In the genomic region with DNA sequence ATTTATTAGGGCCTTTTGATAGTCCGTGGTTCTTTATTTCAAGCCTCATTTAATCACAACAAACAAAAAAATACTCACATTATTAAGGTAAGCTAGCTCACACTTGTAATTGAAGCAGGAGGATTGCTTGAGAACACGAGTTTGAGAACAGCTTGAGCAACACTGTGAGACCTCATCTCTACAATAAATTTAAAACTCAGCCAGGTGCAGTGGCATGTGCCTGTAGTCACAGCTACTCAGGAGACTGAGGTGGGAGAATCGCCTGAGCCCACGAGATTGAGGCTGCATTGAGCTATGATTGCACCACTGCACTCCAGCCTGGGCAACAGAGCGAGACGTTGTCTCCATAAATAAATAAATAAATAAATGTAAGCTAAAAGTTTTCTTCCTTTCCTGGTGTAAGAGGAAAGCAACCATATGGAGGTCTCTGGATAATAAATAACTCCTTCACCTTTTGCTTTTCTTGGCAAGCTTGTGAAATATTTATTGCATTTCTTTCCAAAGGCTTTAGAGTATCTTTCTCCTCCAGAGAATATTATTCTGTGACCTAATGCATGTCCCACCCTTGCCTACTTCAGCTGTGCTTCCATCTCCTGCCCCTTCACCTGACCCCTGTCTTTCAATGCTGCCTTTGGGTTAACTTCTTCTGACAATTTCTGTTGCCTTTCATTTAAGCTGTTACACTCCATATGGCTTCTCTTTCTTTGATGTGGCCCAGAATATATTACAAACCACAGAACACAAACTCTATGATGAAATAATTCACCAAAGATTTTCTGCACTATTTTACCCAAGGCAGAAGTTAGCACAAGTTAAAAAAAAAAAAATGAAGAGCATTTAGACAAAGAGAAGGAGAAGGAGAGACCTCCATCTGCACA, we compare ENCODE assay signal across 17 cellular contexts.
"Had no signal": no experiment of that assay in that cellular context is flagged by ENCODE, and none has a peak within 500 bp of the region (broad histone marks: within the 10 kb centered on the region; RNA-seq: fewer than 3 reads in every experiment).

No MANE protein-coding gene starts in this region.

- H3K9me3 Mint-ChIP-seq: activated naive CD8-positive, alpha-beta T cell treated with anti-CD3 and anti-CD28 coated beads for 36 hours had no signal

- H3K27ac Mint-ChIP-seq: activated CD4-positive, alpha-beta memory T cell treated with anti-CD3 and anti-CD28 coated beads, Interleukin-2, amount 10 ng/mL, durations not matched to agents 7 days and 5 days; activated naive CD8-positive, alpha-beta T cell treated with anti-CD3 and anti-CD28 coated beads for 36 hours; activated T-cell treated with anti-CD3 and anti-CD28 coated beads, Interleukin-2, amount 50 U/mL, for 72 hours; naive B cell; type B pancreatic cell had no signal

- H3K27ac ChIP-seq: breast epithelium, esophagus squamous epithelium, hepatocyte, lower lobe of right lung, suprapubic skin had no signal

- H3K4me1 ChIP-seq: breast epithelium, esophagus squamous epithelium, lower lobe of right lung, suprapubic skin had no signal

- H3K36me3 Mint-ChIP-seq: activated naive CD8-positive, alpha-beta T cell treated with anti-CD3 and anti-CD28 coated beads for 36 hours; naive B cell; type B pancreatic cell had no signal

- H3K36me3 ChIP-seq: breast epithelium, esophagus squamous epithelium, lower lobe of right lung, suprapubic skin had no signal

- H3K9me3 ChIP-seq: breast epithelium, esophagus squamous epithelium, lower lobe of right lung, suprapubic skin had no signal

- H3K27me3 Mint-ChIP-seq: activated CD4-positive, alpha-beta memory T cell treated with anti-CD3 and anti-CD28 coated beads, Interleukin-2, amount 10 ng/mL, durations not matched to agents 7 days and 5 days; naive B cell; type B pancreatic cell had no signal

- H2AFZ ChIP-seq: hepatocyte had no signal

- H3K27me3 ChIP-seq: breast epithelium, esophagus squamous epithelium, hepatocyte, suprapubic skin had no signal

- H3K4me3 ChIP-seq: breast epithelium, esophagus squamous epithelium, hepatocyte, lower lobe of right lung, suprapubic skin had no signal

- H3K4me2 ChIP-seq: hepatocyte had no signal

- H3K79me2 ChIP-seq: hepatocyte had no signal

- H3K4me1 Mint-ChIP-seq: activated CD4-positive, alpha-beta memory T cell treated with anti-CD3 and anti-CD28 coated beads, Interleukin-2, amount 10 ng/mL, durations not matched to agents 7 days and 5 days; activated naive CD8-positive, alpha-beta T cell treated with anti-CD3 and anti-CD28 coated beads for 36 hours; naive B cell had no signal

- ATAC-seq: activated T-cell treated with anti-CD3 and anti-CD28 coated beads, Interleukin-2, amount 50 U/mL, for 72 hours; lower lobe of right lung had no signal

- DNase-seq: activated CD4-positive, alpha-beta memory T cell treated with anti-CD3 and anti-CD28 coated beads, Interleukin-2, amount 10 ng/mL, durations not matched to agents 7 days and 5 days; activated CD4-positive, alpha-beta T cell treated with anti-CD3 and anti-CD28 coated beads for 1 hour; activated gamma-delta T cell treated with Interleukin-2 at 50 U/mL for 16 hours; activated naive CD8-positive, alpha-beta T cell treated with anti-CD3 and anti-CD28 coated beads for 36 hours; activated T-cell treated with anti-CD3 and anti-CD28 coated beads, Interleukin-2, amount 50 U/mL, for 72 hours; aorta; esophagus squamous epithelium; kidney; lower lobe of right lung; naive B cell; stimulated activated CD4-positive, alpha-beta T cell treated with anti-CD3 and anti-CD28 coated beads, Interleukin-12 subunit alpha, Interleukin-12 subunit beta, amount 100 ng/mL, for 4 hours; stimulated activated naive CD4-positive, alpha-beta T cell; T-helper 9 cell had no signal

- H3K4me3 Mint-ChIP-seq: activated CD4-positive, alpha-beta memory T cell treated with anti-CD3 and anti-CD28 coated beads, Interleukin-2, amount 10 ng/mL, durations not matched to agents 7 days and 5 days; activated naive CD8-positive, alpha-beta T cell treated with anti-CD3 and anti-CD28 coated beads for 36 hours; activated T-cell treated with anti-CD3 and anti-CD28 coated beads, Interleukin-2, amount 50 U/mL, for 72 hours; type B pancreatic cell had no signal
